In the genomic region with DNA sequence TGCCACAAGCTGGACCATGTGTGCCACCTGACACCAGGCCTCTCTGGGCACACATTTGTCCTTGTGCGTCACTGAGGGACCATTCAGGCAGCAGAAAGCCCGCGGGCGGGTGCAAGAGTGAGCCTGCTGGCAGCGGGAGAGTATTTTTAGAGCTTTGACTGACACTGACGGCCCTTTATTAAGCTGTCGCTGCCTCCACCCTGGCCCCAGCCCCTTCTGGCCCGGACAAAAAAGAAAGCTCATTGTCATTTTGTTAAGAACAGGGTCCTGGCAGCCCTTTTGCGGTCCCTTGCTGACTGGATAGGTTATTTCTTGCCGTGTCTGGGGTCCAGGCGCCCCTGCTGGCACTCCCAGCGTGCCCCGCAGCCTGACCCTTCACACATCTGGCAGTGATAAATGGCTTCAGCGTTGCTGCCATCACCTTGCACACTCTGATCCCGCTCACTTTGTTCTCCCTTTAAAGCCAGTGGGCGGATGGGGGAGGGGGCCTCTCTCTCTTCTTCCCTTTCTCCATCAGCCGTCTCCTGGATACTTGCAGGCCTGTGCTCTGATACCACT, we compare ENCODE assay signal across 16 cellular contexts.
DNase-seq lines count a peak whose midpoint lies in the region; ATAC-seq lines count a peak whose summit lies in the region.
"Had no signal": no experiment of that assay in that cellular context is flagged by ENCODE, and none has a peak within 500 bp of the region (broad histone marks: within the 10 kb centered on the region; RNA-seq: fewer than 3 reads in every experiment).

No MANE protein-coding gene starts in this region.

- ATAC-seq in HG03159 (IDR thresholded peaks at IDR 0.05; ENCODE audit: unreplicated experiment) (no peak), HG02884 (IDR thresholded peaks at IDR 0.05; ENCODE audit: unreplicated experiment) (no peak)

- no peak overlapping the region for H3K4me3 ChIP-seq in H7 (ENCODE audit: insufficient read depth, low read depth, low read length)
- H3K4me3 ChIP-seq: SJSA1 had no signal

- in situ Hi-C loops in SK-MEL-5 (cut with HindIII; ENCODE audit: low pct_unique_long_range_greater_than_20kb, low sequenced_read_pairs), result no loop called here

- intact Hi-C loops in posterior cingulate gyrus (cut with DNase I), result no loop called here

- peak; percentile 55 for DNase-seq in H7
- DNase-seq in SK-MEL-5 (ENCODE audit: low read depth, low spot score), result peak; percentile 11
- peak; percentile 92 for DNase-seq in islet precursor cell
- peak in 6 of 10 donors; percentile 19 to 72 (median 37) for DNase-seq in posterior cingulate gyrus
- DNase-seq in iPS-NIHi11 (ENCODE audit: low spot score), result no peak
- no peak for DNase-seq in HK-2 (ENCODE audit: unreplicated experiment)
- DNase-seq: activated naive CD4-positive, alpha-beta T cell treated with anti-CD3 and anti-CD28 coated beads for 36 hours; cortex of kidney; GF-D8; immature natural killer cell; NCI-H2029; NCI-H526; small intestine had no signal

- H3K27me3 ChIP-seq in H7 (ENCODE audit: control insufficient read depth, insufficient read depth, low read length), result peaks cover 20% of the 10 kb centered on the region

- no peaks in the 10 kb centered on the region for H3K36me3 ChIP-seq in H7 (replicated peaks; ENCODE audit: control insufficient read depth, insufficient read depth, low read length)
- H3K36me3 ChIP-seq: SJSA1 had no signal

Comparison
In these comparisons a context has a peak if more than half of its experiments do, and no peak if none do; other contexts are left out.
1. DNase-seq: peak in H7 (single experiment), SK-MEL-5 (single experiment), islet precursor cell (single experiment) and posterior cingulate gyrus (6 of 10); none in iPS-NIHi11 (single experiment) and HK-2 (single experiment).